12 cellular contexts compared by ENCODE assay signal in the genomic region with DNA sequence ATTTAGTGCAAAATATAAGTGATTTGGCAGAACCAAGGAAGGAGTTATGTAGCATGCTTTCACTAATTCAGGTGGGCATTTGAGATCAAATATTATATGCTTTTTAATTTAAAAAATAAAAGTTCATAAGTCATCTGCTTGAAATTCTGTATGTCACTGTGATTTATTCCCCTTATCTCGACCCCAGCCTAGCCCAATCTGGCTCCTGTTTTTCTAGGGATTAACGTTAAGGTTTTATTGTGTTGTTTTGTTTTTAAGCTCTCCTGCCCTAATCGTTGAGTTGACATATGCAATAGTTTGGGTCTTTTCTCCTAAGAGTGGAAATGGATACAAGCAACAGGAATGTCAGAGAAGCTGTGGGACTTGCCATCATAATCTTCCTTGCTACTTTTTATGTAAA. TPM values are rescaled to one million over a fixed set of nuclear protein-coding genes. Genes with fewer than 3 reads are reported as not detected.
"Had no signal": no experiment of that assay in that cellular context is flagged by ENCODE, and none has a peak within 500 bp of the region (broad histone marks: within the 10 kb centered on the region; RNA-seq: fewer than 3 reads in every experiment).

No MANE protein-coding gene starts in this region.

- H3K9me3 ChIP-seq: HAP-1 had no signal

- H3K4me2 ChIP-seq: GM23338 had no signal

- H3K4me3 ChIP-seq: GM23248, GM23338, HAP-1 had no signal

- FAIRE-seq: H1, H54 had no signal

- H3K4me1 ChIP-seq: HAP-1 had no signal

- DNase-seq: GM23248, GOT3, H7, H9, HCEC 1CT, HFFc6 had no signal

- H3K36me3 ChIP-seq: HAP-1 had no signal

- H3K9ac ChIP-seq: GM23248 had no signal

- H3K27ac ChIP-seq: GM23248 had no signal

- H2AFZ ChIP-seq: GM23248, GM23338 had no signal

- ATAC-seq: GM23338, HCT116 had no signal

RNA-seq across cellular contexts. Expression of gene WIPF3, which starts 42.6 kb away (rescaled TPM):
- total RNA-seq: GM23248, H4, HFFc6 had no signal
- polyA plus RNA-seq: GM23248 had no signal
